16 cellular contexts compared by ENCODE assay signal in the genomic region with DNA sequence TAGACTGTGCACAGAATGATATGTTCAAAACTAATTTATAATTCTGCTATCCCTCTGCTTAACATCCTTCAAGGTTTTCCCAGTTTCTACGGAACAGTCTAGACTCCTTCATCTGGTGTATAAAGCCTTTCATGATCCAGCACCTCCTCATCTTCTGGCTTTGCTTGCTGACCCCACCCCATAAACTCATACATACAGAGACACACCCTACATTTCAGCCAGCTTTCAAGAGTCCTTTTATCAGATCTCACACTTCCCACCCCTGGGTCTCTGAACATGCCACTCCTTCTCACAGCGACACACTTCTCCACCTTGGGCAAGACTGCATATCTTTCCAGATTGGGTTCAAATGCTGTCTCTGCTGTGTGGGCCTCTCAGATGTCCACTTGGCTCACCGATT.
A peak's percentile ranks its signal among the peaks of the same experiment; 100 is the strongest.
DNase-seq lines count a peak whose midpoint lies in the region; ATAC-seq lines count a peak whose summit lies in the region.
"Had no signal": no experiment of that assay in that cellular context is flagged by ENCODE, and none has a peak within 500 bp of the region (broad histone marks: within the 10 kb centered on the region; RNA-seq: fewer than 3 reads in every experiment).

No MANE protein-coding gene starts in this region.

- H3K36me3 ChIP-seq in GM23248 (ENCODE audit: low read depth): no peaks in the 10 kb centered on the region
- no peaks in the 10 kb centered on the region for H3K36me3 ChIP-seq in mesodermal cell (ENCODE audit: control insufficient read depth, insufficient read depth, low read length)
- H3K36me3 ChIP-seq: MG63, transverse colon had no signal

- no peaks in the 10 kb centered on the region for H3K9me3 ChIP-seq in GM23248 (ENCODE audit: low read depth)
- H3K9me3 ChIP-seq in mesodermal cell (ENCODE audit: control insufficient read depth, low read length): no peaks in the 10 kb centered on the region
- H3K9me3 ChIP-seq: MG63, transverse colon had no signal

- H3F3A ChIP-seq in GM23248 (ENCODE audit: insufficient read depth): peaks cover 19% of the 10 kb centered on the region

- peaks cover 8% of the 10 kb centered on the region for H3K36me3 Mint-ChIP-seq in T-helper 1 cell treated with Interleukin-12 subunit alpha and Interleukin-12 subunit beta and Interleukin-4 antibody, amounts not matched to agents 30 μg/mL and 1 μg/mL, for 36 hours (ENCODE audit: low read depth)
- no peaks in the 10 kb centered on the region for H3K36me3 Mint-ChIP-seq in activated T-helper 2 cell treated with anti-CD3 and anti-CD28 coated beads, Interferon-gamma antibody, Interleukin-2, Interleukin-4, amounts not matched to agents 10 μg/mL and 5 μg/mL and 100 μg/mL, durations not matched to agents 14 hours and 24 hours and 36 hours (ENCODE audit: low read depth)
- H3K36me3 Mint-ChIP-seq in stimulated activated naive B cell treated with anti-CD40 and anti-IgM and Interleukin-4, amounts not matched to agents 10 μg/mL and 1 μg/mL and 100 μg/mL, for 72 hours: peaks cover 0 to 4% of the 10 kb centered on the region in 2 donors
- H3K36me3 Mint-ChIP-seq: CD8-positive, alpha-beta T cell had no signal

- peak overlapping the region; percentile 1 for H3K4me2 ChIP-seq in GM23248 (ENCODE audit: unreplicated experiment)

- in situ Hi-C loops in GM23248 (cut with MboI): no loop called here

- peak overlapping the region; percentile 24 for H3K4me3 Mint-ChIP-seq in T-helper 1 cell treated with Interleukin-12 subunit alpha and Interleukin-12 subunit beta and Interleukin-4 antibody, amounts not matched to agents 30 μg/mL and 1 μg/mL, for 36 hours
- H3K4me3 Mint-ChIP-seq in activated T-helper 2 cell treated with anti-CD3 and anti-CD28 coated beads, Interferon-gamma antibody, Interleukin-2, Interleukin-4, amounts not matched to agents 10 μg/mL and 5 μg/mL and 100 μg/mL, durations not matched to agents 14 hours and 24 hours and 36 hours (ENCODE audit: low read depth): peak overlapping the region; percentile 22
- H3K4me3 Mint-ChIP-seq in stimulated activated naive B cell treated with anti-CD40 and anti-IgM and Interleukin-4, amounts not matched to agents 10 μg/mL and 1 μg/mL and 100 μg/mL, for 72 hours: no peak overlapping the region

- peak overlapping the region; percentile 54 for H3K27ac ChIP-seq in GM23248
- peak overlapping the region; percentile 75 for H3K27ac ChIP-seq in mesodermal cell (ENCODE audit: low read depth, low read length, severe bottlenecking)
- H3K27ac ChIP-seq: transverse colon had no signal

- ATAC-seq in GM21529 (IDR thresholded peaks at IDR 0.05; ENCODE audit: unreplicated experiment): no peak
- ATAC-seq in stimulated activated naive B cell treated with anti-CD40 and anti-IgM and Interleukin-4, amounts not matched to agents 10 μg/mL and 1 μg/mL and 100 μg/mL, for 72 hours (replicated peaks): no peak
- ATAC-seq: sciatic nerve had no signal

- no peak overlapping the region for H2AFZ ChIP-seq in GM23248

- peaks cover 5% of the 10 kb centered on the region for H3K27me3 Mint-ChIP-seq in T-helper 1 cell treated with Interleukin-12 subunit alpha and Interleukin-12 subunit beta and Interleukin-4 antibody, amounts not matched to agents 30 μg/mL and 1 μg/mL, for 36 hours (ENCODE audit: low read depth)
- no peaks in the 10 kb centered on the region for H3K27me3 Mint-ChIP-seq in activated T-helper 2 cell treated with anti-CD3 and anti-CD28 coated beads, Interferon-gamma antibody, Interleukin-2, Interleukin-4, amounts not matched to agents 10 μg/mL and 5 μg/mL and 100 μg/mL, durations not matched to agents 14 hours and 24 hours and 36 hours (ENCODE audit: low read depth)
- peaks cover 5 to 7% of the 10 kb centered on the region in 2 donors for H3K27me3 Mint-ChIP-seq in stimulated activated naive B cell treated with anti-CD40 and anti-IgM and Interleukin-4, amounts not matched to agents 10 μg/mL and 1 μg/mL and 100 μg/mL, for 72 hours

- H3K4me1 ChIP-seq in GM23248 (ENCODE audit: insufficient read depth) (peaks cover 17% of the 10 kb centered on the region), mesodermal cell (ENCODE audit: control insufficient read depth, insufficient read depth, low read length, poor library complexity, severe bottlenecking) (peaks cover 29% of the 10 kb centered on the region)

- intact Hi-C loops in activated T-helper 2 cell treated with anti-CD3 and anti-CD28 coated beads, Interferon-gamma antibody, Interleukin-2, Interleukin-4, amounts not matched to agents 10 μg/mL and 5 μg/mL and 100 μg/mL, durations not matched to agents 14 hours and 24 hours and 36 hours (cut with micrococcal nuclease): loop anchor here (2.0 to 5.0 kb wide), 3 partner anchors 74 to 695 kb away; no protein-coding TSS in a partner anchor

- H3K4me1 Mint-ChIP-seq in T-helper 1 cell treated with Interleukin-12 subunit alpha and Interleukin-12 subunit beta and Interleukin-4 antibody, amounts not matched to agents 30 μg/mL and 1 μg/mL, for 36 hours (ENCODE audit: low read depth): peaks cover 52% of the 10 kb centered on the region
- H3K4me1 Mint-ChIP-seq in activated T-helper 2 cell treated with anti-CD3 and anti-CD28 coated beads, Interferon-gamma antibody, Interleukin-2, Interleukin-4, amounts not matched to agents 10 μg/mL and 5 μg/mL and 100 μg/mL, durations not matched to agents 14 hours and 24 hours and 36 hours (ENCODE audit: low read depth): peaks cover 51% of the 10 kb centered on the region
- peaks cover 16 to 27% of the 10 kb centered on the region in 2 donors for H3K4me1 Mint-ChIP-seq in stimulated activated naive B cell treated with anti-CD40 and anti-IgM and Interleukin-4, amounts not matched to agents 10 μg/mL and 1 μg/mL and 100 μg/mL, for 72 hours

- H3K79me2 ChIP-seq in GM23248 (ENCODE audit: insufficient read depth): no peaks in the 10 kb centered on the region

- H3K4me3 ChIP-seq in GM23248 (no peak overlapping the region), mesodermal cell (ENCODE audit: extremely low read depth, insufficient read depth, low read length, poor library complexity, severe bottlenecking) (no peak overlapping the region)
- H3K4me3 ChIP-seq: MG63, transverse colon had no signal

- H3K27ac Mint-ChIP-seq in T-helper 1 cell treated with Interleukin-12 subunit alpha and Interleukin-12 subunit beta and Interleukin-4 antibody, amounts not matched to agents 30 μg/mL and 1 μg/mL, for 36 hours: peak overlapping the region; percentile 78
- peak overlapping the region; percentile 65 for H3K27ac Mint-ChIP-seq in activated T-helper 2 cell treated with anti-CD3 and anti-CD28 coated beads, Interferon-gamma antibody, Interleukin-2, Interleukin-4, amounts not matched to agents 10 μg/mL and 5 μg/mL and 100 μg/mL, durations not matched to agents 14 hours and 24 hours and 36 hours
- no peak overlapping the region for H3K27ac Mint-ChIP-seq in stimulated activated naive B cell treated with anti-CD40 and anti-IgM and Interleukin-4, amounts not matched to agents 10 μg/mL and 1 μg/mL and 100 μg/mL, for 72 hours

- no peaks in the 10 kb centered on the region for H4K20me1 ChIP-seq in GM23248 (ENCODE audit: insufficient read depth)

- DNase-seq in T-helper 1 cell (no peak), GM23248 (no peak), GOT3 (lab: John Stamatoyannopoulos, UW) (no peak)
- DNase-seq in activated T-helper 2 cell treated with anti-CD3 and anti-CD28 coated beads, Interferon-gamma antibody, Interleukin-2, Interleukin-4, amounts not matched to agents 10 μg/mL and 5 μg/mL and 100 μg/mL, durations not matched to agents 14 hours and 24 hours and 36 hours (ENCODE audit: low spot score): no peak
- no peak for DNase-seq in stimulated activated naive B cell treated with anti-CD40 and anti-IgM and Interleukin-4, amounts not matched to agents 10 μg/mL and 1 μg/mL and 100 μg/mL, for 72 hours
- DNase-seq: cortex of kidney, midbrain, NCI-H2029 treated with DMSO at 0.1 percent for 48 hours, NCI-H526, transverse colon had no signal

- peaks cover 21% of the 10 kb centered on the region for H3K9me3 Mint-ChIP-seq in T-helper 1 cell treated with Interleukin-12 subunit alpha and Interleukin-12 subunit beta and Interleukin-4 antibody, amounts not matched to agents 30 μg/mL and 1 μg/mL, for 36 hours
- peaks cover 5% of the 10 kb centered on the region for H3K9me3 Mint-ChIP-seq in activated T-helper 2 cell treated with anti-CD3 and anti-CD28 coated beads, Interferon-gamma antibody, Interleukin-2, Interleukin-4, amounts not matched to agents 10 μg/mL and 5 μg/mL and 100 μg/mL, durations not matched to agents 14 hours and 24 hours and 36 hours
- H3K9me3 Mint-ChIP-seq in stimulated activated naive B cell treated with anti-CD40 and anti-IgM and Interleukin-4, amounts not matched to agents 10 μg/mL and 1 μg/mL and 100 μg/mL, for 72 hours: peaks cover 0 to 3% of the 10 kb centered on the region in 2 donors

- H3K9ac ChIP-seq in GM23248: no peak overlapping the region

- WGBS in GM23248 (ENCODE audit: low coverage in 1 of 2, low lambda C conversion rate in 2 of 2, missing lambda C conversion rate in 2 of 2), 2 experiments: 84 to 87% methylated on average over 3 of the region's 3 CpGs
- whole genome bisulfite sequencing in mesodermal cell (ENCODE audit: insufficient coverage in 2 of 2), 2 experiments: 85 to 95% methylated on average over 3 of the region's 3 CpGs

- no peaks in the 10 kb centered on the region for H3K9me2 ChIP-seq in GM23248 (ENCODE audit: insufficient read depth)

- H3K27me3 ChIP-seq in GM23248 (replicated peaks; ENCODE audit: insufficient read depth): no peaks in the 10 kb centered on the region
- H3K27me3 ChIP-seq: MG63, transverse colon had no signal

Comparison
In these comparisons a context has a peak if more than half of its experiments do, and no peak if none do; other contexts are left out.
1. H3K4me3 Mint-ChIP-seq: peak in T-helper 1 cell treated with Interleukin-12 subunit alpha and Interleukin-12 subunit beta and Interleukin-4 antibody, amounts not matched to agents 30 μg/mL and 1 μg/mL, for 36 hours (single experiment) and activated T-helper 2 cell treated with anti-CD3 and anti-CD28 coated beads, Interferon-gamma antibody, Interleukin-2, Interleukin-4, amounts not matched to agents 10 μg/mL and 5 μg/mL and 100 μg/mL, durations not matched to agents 14 hours and 24 hours and 36 hours (single experiment); none in stimulated activated naive B cell treated with anti-CD40 and anti-IgM and Interleukin-4, amounts not matched to agents 10 μg/mL and 1 μg/mL and 100 μg/mL, for 72 hours (0 of 2).